Comparison of ENCODE assay signal across 15 cellular contexts in genomic region chr3:115644391-115644790, GRCh38. TPM values are rescaled to one million over a fixed set of nuclear protein-coding genes. Genes with fewer than 3 reads are reported as not detected.
DNase-seq lines count a peak whose midpoint lies in the region; ATAC-seq and TF ChIP-seq lines count a peak whose summit lies in the region.
"Had no signal": no experiment of that assay in that cellular context is flagged by ENCODE, and none has a peak within 500 bp of the region (broad histone marks: within the 10 kb centered on the region; RNA-seq: fewer than 3 reads in every experiment).

No MANE protein-coding gene starts in this region.

- ATAC-seq in IMR-90 (ENCODE audit: low read depth) = peak; percentile 42
- ATAC-seq in HG02678 (IDR thresholded peaks at IDR 0.05; ENCODE audit: unreplicated experiment) = no peak

- no peak overlapping the region for H3K9ac ChIP-seq in IMR-90 (ENCODE audit: low read depth, low read length)

- in situ Hi-C loops in IMR-90 (cut with MboI; ENCODE audit: low sequenced_read_pairs) = no loop called here

- no peak overlapping the region; the same call in 1 of the 2 replicates for H3K18ac ChIP-seq in IMR-90 (ENCODE audit: low read depth, low read length)

- H3K4me3 Mint-ChIP-seq in chondrocyte (ENCODE audit: unreplicated experiment) (no peak overlapping the region), mesothelial cell of epicardium (no peak overlapping the region)
- H3K4me3 Mint-ChIP-seq: CD4-positive, alpha-beta T cell had no signal

- no peaks in the 10 kb centered on the region for H3K27me3 ChIP-seq in IMR-90 (ENCODE audit: control insufficient read depth, insufficient read depth, low read length)

- no CpG with 5 or more reads among the region's 1 CpG for WGBS in IMR-90 (ENCODE audit: extremely low coverage in 2 of 2, insufficient read length in 1 of 2), 2 experiments

- no peak overlapping the region for H3K4me3 ChIP-seq in IMR-90 (ENCODE audit: insufficient read depth, low read depth, low read length)
- H3K4me3 ChIP-seq: HAP-1 had no signal

- TF ChIP-seq POLR2A in IMR-90 (IDR thresholded peaks at IDR 0.05; ENCODE audit: low read depth, low read length) = no peak

- H3K27ac ChIP-seq in IMR-90 (ENCODE audit: insufficient read depth, low read length) = no peak overlapping the region
- H3K27ac ChIP-seq in RWPE1 = no peak overlapping the region

- no TSS peak for BruUV-seq in IMR-90 (replicated peaks; lab: Mats Ljungman, UMichigan)

- CTCF ChIA-PET in IMR-90 (lab: Yijun Ruan, JAX) = no interaction called here
- CTCF ChIA-PET in RWPE1 (lab: Yijun Ruan, JAX) = no interaction called here

- no peak overlapping the region for H3K4ac ChIP-seq in IMR-90 (ENCODE audit: low read depth, low read length)

- H2BK120ac ChIP-seq in IMR-90 (ENCODE audit: low read depth, low read length) = no peak overlapping the region

- H3K79me1 ChIP-seq in IMR-90 (ENCODE audit: low read depth in 1 of 2, low read length in 2 of 2) = no peaks in the 10 kb centered on the region

- peak; percentile 29 for DNase-seq in IMR-90
- no peak for DNase-seq in chondrocyte (ENCODE audit: low spot score)
- DNase-seq in mesothelial cell of epicardium (ENCODE audit: low spot score in 2 of 2, unreplicated experiment in 2 of 2) = no peak
- no peak for DNase-seq in DMS53 (lab: John Stamatoyannopoulos, UW)
- no peak for DNase-seq in NCI-H2107 (lab: John Stamatoyannopoulos, UW)
- DNase-seq in RWPE1 (ENCODE audit: low spot score) = no peak
- DNase-seq: Calu3; CD4-positive, alpha-beta T cell; Kasumi-1; MM.1S; NCI-H1092; SHP77; T-helper 1 cell had no signal

- H3K36me3 Mint-ChIP-seq in chondrocyte (ENCODE audit: low read depth) (no peaks in the 10 kb centered on the region), mesothelial cell of epicardium (no peaks in the 10 kb centered on the region)

- dilution Hi-C loops in IMR-90 (cut with HindIII; ENCODE audit: low sequenced_read_pairs, unreplicated experiment) = no loop called here

- H3K4me1 Mint-ChIP-seq in chondrocyte (ENCODE audit: low read depth) (peaks cover 32% of the 10 kb centered on the region), mesothelial cell of epicardium (peaks cover 18% of the 10 kb centered on the region)

- peak overlapping the region; percentile 65; the same call in 1 of the 2 replicates for H3K4me2 ChIP-seq in IMR-90 (ENCODE audit: low read depth, low read length)

- H3K9me3 Mint-ChIP-seq in chondrocyte (ENCODE audit: low read depth) (peaks cover 3% of the 10 kb centered on the region), mesothelial cell of epicardium (peaks cover 6% of the 10 kb centered on the region)
- H3K9me3 Mint-ChIP-seq: CD4-positive, alpha-beta T cell had no signal

- no peak overlapping the region for H2AFZ ChIP-seq in IMR-90 (replicated peaks; ENCODE audit: low read length, poor library complexity)

- no peaks in the 10 kb centered on the region for H4K20me1 ChIP-seq in IMR-90 (ENCODE audit: insufficient read depth, low read length)

- H3K36me3 ChIP-seq in IMR-90 (ENCODE audit: control insufficient read depth, insufficient read depth, low read length) = no peaks in the 10 kb centered on the region
- H3K36me3 ChIP-seq: HAP-1 had no signal

- H2BK15ac ChIP-seq in IMR-90 (ENCODE audit: low read depth, low read length) = no peak overlapping the region

- H3K9me3 ChIP-seq in IMR-90 (ENCODE audit: control insufficient read depth, insufficient read depth, low read length) = no peaks in the 10 kb centered on the region
- H3K9me3 ChIP-seq: HAP-1 had no signal

- H2AK5ac ChIP-seq in IMR-90 (ENCODE audit: low read depth, low read length) = no peak overlapping the region

- no peak overlapping the region for H4K8ac ChIP-seq in IMR-90 (ENCODE audit: low read depth in 2 of 2, low read length in 2 of 2)

- no peak overlapping the region for H3K56ac ChIP-seq in IMR-90 (ENCODE audit: extremely low read depth, insufficient read depth, low read length)

- no peak for TF ChIP-seq RAD21 in IMR-90 (IDR thresholded peaks at IDR 0.05; ENCODE audit: low read length)

- intact Hi-C loops in IMR-90 (cut with micrococcal nuclease) = no loop called here

- no peak overlapping the region for H3K23ac ChIP-seq in IMR-90 (ENCODE audit: low read depth, low read length)

- H3K27ac Mint-ChIP-seq in chondrocyte (ENCODE audit: unreplicated experiment) = peak overlapping the region; percentile 76
- H3K27ac Mint-ChIP-seq in mesothelial cell of epicardium = peak overlapping the region; percentile 0
- H3K27ac Mint-ChIP-seq: CD4-positive, alpha-beta T cell had no signal

- H2BK5ac ChIP-seq in IMR-90 (ENCODE audit: low read depth, low read length, poor library complexity, severe bottlenecking) = no peak overlapping the region

- peak overlapping the region; percentile 60; the same call in 1 of the 2 replicates for H2BK20ac ChIP-seq in IMR-90 (ENCODE audit: low read depth, low read length)

- H3K9me1 ChIP-seq in IMR-90 (ENCODE audit: insufficient read depth, low read length) = no peaks in the 10 kb centered on the region

- no peak overlapping the region for H4K5ac ChIP-seq in IMR-90 (ENCODE audit: low read depth, low read length)

- TF ChIP-seq CTCF in IMR-90 (conservative IDR thresholded peaks at IDR 0.05; ENCODE audit: low read depth, low read length) = no peak
- no peak for TF ChIP-seq CTCF in chondrocyte (IDR thresholded peaks at IDR 0.05)
- no peak for TF ChIP-seq CTCF in mesothelial cell of epicardium (IDR thresholded peaks at IDR 0.05; ENCODE audit: unreplicated experiment)
- no peak for TF ChIP-seq CTCF in RWPE1 (conservative IDR thresholded peaks at IDR 0.05; ENCODE audit: low read depth)

- no peak overlapping the region for H3K14ac ChIP-seq in IMR-90 (replicated peaks; ENCODE audit: low read depth, low read length)

- POLR2A ChIA-PET in IMR-90 (lab: Charles Lee; ENCODE audit: unreplicated experiment) (no interaction called here), RWPE1 (lab: Yijun Ruan, JAX; ENCODE audit: low non-redundant PET) (no interaction called here)

- no peak overlapping the region for H2AK9ac ChIP-seq in IMR-90 (replicated peaks; ENCODE audit: low read depth, low read length, poor library complexity)

- H3K27me3 Mint-ChIP-seq in chondrocyte (ENCODE audit: low read depth) (no peaks in the 10 kb centered on the region), mesothelial cell of epicardium (ENCODE audit: low read depth) (no peaks in the 10 kb centered on the region)

- no peak overlapping the region for H4K91ac ChIP-seq in IMR-90 (ENCODE audit: insufficient read depth, low read depth, low read length)

- H3K4me1 ChIP-seq in IMR-90 (ENCODE audit: control insufficient read depth, insufficient read depth, low read length) = no peaks in the 10 kb centered on the region
- H3K4me1 ChIP-seq: HAP-1 had no signal

TF ChIP-seq in IMR-90, 13 proteins besides CTCF, POLR2A, EP300 and RAD21:
- TF ChIP-seq CEBPB (IDR thresholded peaks at IDR 0.05; ENCODE audit: low read depth, low read length) = no peak

RNA-seq across cellular contexts. Expression of gene GAP43, which starts 21.1 kb away (rescaled TPM):
- total RNA-seq in IMR-90 (2012; rRNA removed) (0.36 and 0.56 TPM in 2 replicates), chondrocyte (3.3 to 33.7 TPM (median 3.6 TPM) in 3 replicates), mesothelial cell of epicardium (4.2 to 6.1 TPM (median 5.7 TPM) in 3 replicates)
- polyA plus RNA-seq in IMR-90 (2012; rRNA removed) = 0.50 and 0.51 TPM in 2 replicates
- 0.18 and 0.34 TPM in 2 replicates for polyA plus RNA-seq in IMR-90 (2012; cell fraction: cytosol; rRNA removed)
- 0.10 and 0.17 TPM in 2 replicates for polyA plus RNA-seq in IMR-90 (2012; cell fraction: nucleus; rRNA removed; ENCODE audit: low replicate concordance)
- total RNA-seq: Calu3; CD4-positive, alpha-beta T cell had no signal
